8 cellular contexts compared by ENCODE assay signal in genomic region chr1:246002725-246003441, GRCh38.
DNase-seq lines count a peak whose midpoint lies in the region; ATAC-seq, FAIRE-seq and TF ChIP-seq lines count a peak whose summit lies in the region.

No MANE protein-coding gene starts in this region.

- H3K9me3 ChIP-seq in HepG2 (ENCODE audit: low read length) = no peaks in the 10 kb centered on the region

- no TSS peak for BruUV-seq in HepG2 (replicated peaks; lab: Mats Ljungman, UMichigan)

- WGBS in HepG2 (ENCODE audit: low lambda C conversion rate) = 82% methylated on average over 22 of the region's 23 CpGs

- peak; percentile 85 for TF ChIP-seq RAD21 in HepG2 (CRISPR knock-in tag; IDR thresholded peaks at IDR 0.05)

- no peak overlapping the region for H3K4me3 Mint-ChIP-seq in activated CD4-positive, alpha-beta T cell treated with anti-CD3 and anti-CD28 coated beads, Interleukin-2, amount 10 ng/mL, durations not matched to agents 24 days and 14 days

- no peaks in the 10 kb centered on the region for H3K79me2 ChIP-seq in HepG2 (ENCODE audit: insufficient read depth, low read length)

- no peaks in the 10 kb centered on the region for H3K9me3 Mint-ChIP-seq in activated CD4-positive, alpha-beta T cell treated with anti-CD3 and anti-CD28 coated beads, Interleukin-2, amount 10 ng/mL, durations not matched to agents 24 days and 14 days

- DNase-seq in NCI-H69 (lab: John Stamatoyannopoulos, UW) (peak; percentile 87), coronary artery (ENCODE audit: low spot score) (no peak), HepG2 (ENCODE audit: low spot score) (peak; percentile 67)
- DNase-seq in activated CD4-positive, alpha-beta T cell treated with anti-CD3 and anti-CD28 coated beads, Interleukin-2, amount 10 ng/mL, durations not matched to agents 24 days and 14 days = peak; percentile 93
- DNase-seq in stimulated activated CD4-positive, alpha-beta T cell treated with anti-CD3 and anti-CD28 coated beads, TNF-alpha, amount 100 ng/mL, for 1 hour (ENCODE audit: low read depth in 3 of 3, low spot score in 1 of 3) = peak; percentile 55 to 83 (median 63)

- H3K27ac ChIP-seq in 22Rv1 (no peak overlapping the region), coronary artery (no peak overlapping the region), HepG2 (ENCODE audit: extremely low read length, insufficient read depth, low read length) (no peak overlapping the region)

- intact Hi-C loops in activated CD4-positive, alpha-beta T cell treated with anti-CD3 and anti-CD28 coated beads, Interleukin-2, amount 10 ng/mL, durations not matched to agents 24 days and 14 days (cut with micrococcal nuclease) = loop anchor here (1.0 kb wide), 2 partner anchors 114 to 850 kb away; no protein-coding TSS in a partner anchor
- intact Hi-C loops in HepG2 (cut with micrococcal nuclease; ENCODE audit: unreplicated experiment) = loop anchor here (1.0 to 5.0 kb wide), 7 partner anchors 114 to 926 kb away; no protein-coding TSS in a partner anchor

- H3K4me3 ChIP-seq in coronary artery (no peak overlapping the region), HepG2 (replicated peaks in 1 of 3; ENCODE audit: insufficient read depth in 1 of 3, low read depth in 2 of 3, low read length in 3 of 3) (no peak overlapping the region)

- H2AFZ ChIP-seq in HepG2 (ENCODE audit: low read length) = no peak overlapping the region

- no peak overlapping the region for H3K4me2 ChIP-seq in HepG2 (ENCODE audit: low read depth, low read length)

- peak; percentile 98 for TF ChIP-seq CTCF in 22Rv1 (IDR thresholded peaks at IDR 0.05)
- TF ChIP-seq CTCF in coronary artery (IDR thresholded peaks at IDR 0.05) = peak; percentile 53
- TF ChIP-seq CTCF in HepG2 (CRISPR knock-in tag; IDR thresholded peaks at IDR 0.05) = peak; percentile 91

- in situ Hi-C loops in HepG2 (cut with HindIII; ENCODE audit: extremely low pct_ligation_motif_present, low pct_unique_long_range_greater_than_20kb) = loop anchor here (5.0 to 10.0 kb wide), 3 partner anchors 488 to 928 kb away; partner anchors contain the start of gene KIF26B

- H3K27me3 Mint-ChIP-seq in activated CD4-positive, alpha-beta T cell treated with anti-CD3 and anti-CD28 coated beads, Interleukin-2, amount 10 ng/mL, durations not matched to agents 24 days and 14 days = no peaks in the 10 kb centered on the region

- H3K4me1 Mint-ChIP-seq in activated CD4-positive, alpha-beta T cell treated with anti-CD3 and anti-CD28 coated beads, Interleukin-2, amount 10 ng/mL, durations not matched to agents 24 days and 14 days = no peaks in the 10 kb centered on the region

- POLR2A ChIA-PET in HepG2 (lab: Yijun Ruan, JAX) = no interaction called here

- TF ChIP-seq POLR2A in GM18505 (IDR thresholded peaks at IDR 0.05; ENCODE audit: borderline replicate concordance, extremely low read depth, insufficient read depth, insufficient read length) (no peak), HepG2 (IDR thresholded peaks at IDR 0.05; ENCODE audit: insufficient read depth in 1 of 2, low read depth in 2 of 2, low read length in 2 of 2) (no peak)

- H3K27me3 ChIP-seq in HepG2 (ENCODE audit: control insufficient read depth in 1 of 2, insufficient read depth in 2 of 2, low read length in 2 of 2) = no peaks in the 10 kb centered on the region

- ATAC-seq in GM18505 (IDR thresholded peaks at IDR 0.05; ENCODE audit: unreplicated experiment) = peak; percentile 62
- peak; percentile 60 for ATAC-seq in HG03378 (IDR thresholded peaks at IDR 0.05; ENCODE audit: unreplicated experiment)
- ATAC-seq in HepG2 = peak; percentile 89

- CTCF ChIA-PET in HepG2 (lab: Yijun Ruan, JAX; ENCODE audit: low intra/inter-chr PET ratio, low total read pairs) = interaction anchor here (1.0 to 1.5 kb wide), 3 partner anchors 114 to 850 kb away, joined by 7 to 15 read pairs (median 9); no protein-coding TSS in a partner anchor

- no peaks in the 10 kb centered on the region for H3K36me3 Mint-ChIP-seq in activated CD4-positive, alpha-beta T cell treated with anti-CD3 and anti-CD28 coated beads, Interleukin-2, amount 10 ng/mL, durations not matched to agents 24 days and 14 days (ENCODE audit: low read depth)

- H3K4me1 ChIP-seq in HepG2 (ENCODE audit: insufficient read depth, low read length) = no peaks in the 10 kb centered on the region

- no peak overlapping the region for H3K9ac ChIP-seq in HepG2 (ENCODE audit: insufficient read depth, low read depth, low read length)

- TF ChIP-seq EP300 in HepG2 (IDR thresholded peaks at IDR 0.05; ENCODE audit: low read depth in 2 of 2, low read length in 2 of 2) (no peak), HepG2 (CRISPR knock-in tag; IDR thresholded peaks at IDR 0.05; ENCODE audit: borderline replicate concordance) (no peak)

- no peaks in the 10 kb centered on the region for H3K36me3 ChIP-seq in HepG2 (replicated peaks in 1 of 2; ENCODE audit: control insufficient read depth in 1 of 2, insufficient read depth in 2 of 2, low read length in 2 of 2)

- no peak overlapping the region for H3K27ac Mint-ChIP-seq in activated CD4-positive, alpha-beta T cell treated with anti-CD3 and anti-CD28 coated beads, Interleukin-2, amount 10 ng/mL, durations not matched to agents 24 days and 14 days

- no peaks in the 10 kb centered on the region; the same call in 1 of the 2 replicates for H4K20me1 ChIP-seq in HepG2 (ENCODE audit: insufficient read depth, low read length)

- peak; percentile 80 for FAIRE-seq in HepG2 (lab: Jason Lieb, UNC)

TF ChIP-seq in HepG2, 621 proteins besides CTCF, POLR2A, EP300 and RAD21:
- TF ChIP-seq SCMH1 (CRISPR knock-in tag; IDR thresholded peaks at IDR 0.05; ENCODE audit: borderline replicate concordance) = no peak
- no peak for TF ChIP-seq ZHX1 (CRISPR knock-in tag; IDR thresholded peaks at IDR 0.05; ENCODE audit: low read depth)
- 0 out of 2 replicates have a peak, but pooled peaks have one; percentile 23 for TF ChIP-seq KDM2A (CRISPR knock-in tag; IDR thresholded peaks at IDR 0.05; ENCODE audit: borderline replicate concordance, low read depth)
- TF ChIP-seq NFE2L2 (IDR thresholded peaks at IDR 0.05; ENCODE audit: low read length) = peak; percentile 13; the same call in 1 of the 2 replicates
- peak; percentile 97 for TF ChIP-seq STAG1 (CRISPR knock-in tag; IDR thresholded peaks at IDR 0.05)
- peak; percentile 95 for TF ChIP-seq SMC3 (IDR thresholded peaks at IDR 0.05; ENCODE audit: low read length)
- TF ChIP-seq ARID3A (IDR thresholded peaks at IDR 0.05; ENCODE audit: low read depth, low read length) = peak; percentile 89
TF ChIP-seq in HepG2: peak in this region for 5.
